27 cellular contexts compared by ENCODE assay signal in the genomic region with DNA sequence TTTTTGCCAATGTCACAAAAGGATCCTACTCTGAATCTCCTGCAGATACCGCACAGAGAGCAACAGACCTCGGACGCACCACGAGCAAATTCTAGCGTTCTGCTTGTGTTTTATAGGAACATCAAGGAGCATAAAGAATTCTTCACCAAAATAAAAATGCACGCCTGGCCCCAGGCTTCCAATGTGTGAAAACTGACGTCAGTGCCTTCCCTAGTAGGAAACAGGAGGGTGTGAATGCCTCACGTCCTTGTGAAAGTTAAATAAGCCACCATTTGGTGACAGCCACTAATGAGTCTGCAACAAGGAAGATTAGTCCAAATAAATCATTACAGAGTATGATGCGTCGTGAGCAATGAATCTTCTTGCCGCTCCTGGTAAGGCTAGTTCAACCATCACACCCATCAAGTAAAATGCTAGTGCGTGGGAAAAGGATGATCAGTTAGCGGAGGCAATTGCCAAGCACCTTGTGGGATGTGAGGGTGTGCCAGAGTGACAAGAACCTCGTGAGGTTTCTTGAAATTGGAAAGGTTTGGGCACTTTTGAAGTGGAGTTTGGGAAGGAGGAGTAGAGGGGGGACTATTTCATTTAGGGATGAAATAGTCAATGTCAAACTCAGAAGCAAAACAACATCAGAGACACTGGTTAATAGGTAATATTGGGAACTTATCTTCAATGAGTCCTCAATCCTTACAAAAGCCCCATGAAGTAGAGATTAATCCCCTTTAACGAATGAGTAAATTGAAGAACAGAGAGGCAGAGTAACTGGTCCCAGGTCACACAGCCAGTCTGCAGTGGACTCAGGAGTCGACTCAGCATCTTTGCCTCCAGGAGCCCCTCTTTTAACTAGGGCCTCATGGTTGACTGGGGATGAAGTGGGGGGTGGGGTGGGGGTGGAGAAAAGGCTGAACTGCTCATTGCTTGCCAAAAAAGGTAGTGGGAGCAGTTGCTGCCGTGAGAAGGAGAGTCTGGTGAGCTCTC.
"Had no signal": no experiment of that assay in that cellular context is flagged by ENCODE, and none has a peak within 500 bp of the region (broad histone marks: within the 10 kb centered on the region; RNA-seq: fewer than 3 reads in every experiment).

No MANE protein-coding gene starts in this region.

- H3K4me3 Mint-ChIP-seq: activated naive CD4-positive, alpha-beta T cell treated with anti-CD3 and anti-CD28 coated beads for 36 hours; activated naive CD8-positive, alpha-beta T cell treated with anti-CD3 and anti-CD28 coated beads for 36 hours; activated T-helper 1 cell treated with anti-CD3 and anti-CD28 coated beads, Interleukin-12 subunit alpha, Interleukin-12 subunit beta, Interleukin-2, Interleukin-4 antibody, amounts not matched to agents 30 ng/mL and 10 ng/mL and 1 ng/mL, durations not matched to agents 14 hours and 24 hours and 36 hours; effector memory CD8-positive, alpha-beta T cell; immature natural killer cell; natural killer cell; neural progenitor cell; T-helper 2 cell treated with Interferon-gamma antibody and Interleukin-4, amounts not matched to agents 5 μg/mL and 100 μg/mL, for 36 hours had no signal

- H3K9me3 Mint-ChIP-seq: activated naive CD4-positive, alpha-beta T cell treated with anti-CD3 and anti-CD28 coated beads for 36 hours; activated naive CD8-positive, alpha-beta T cell treated with anti-CD3 and anti-CD28 coated beads for 36 hours; effector memory CD8-positive, alpha-beta T cell; natural killer cell; T-helper 2 cell treated with Interferon-gamma antibody and Interleukin-4, amounts not matched to agents 5 μg/mL and 100 μg/mL, for 36 hours had no signal

- H3K4me1 Mint-ChIP-seq: activated naive CD8-positive, alpha-beta T cell treated with anti-CD3 and anti-CD28 coated beads for 36 hours had no signal

- H3K9ac ChIP-seq: neural progenitor cell, parathyroid adenoma had no signal

- H3K27ac Mint-ChIP-seq: activated naive CD4-positive, alpha-beta T cell treated with anti-CD3 and anti-CD28 coated beads for 36 hours; activated naive CD8-positive, alpha-beta T cell treated with anti-CD3 and anti-CD28 coated beads for 36 hours; activated T-helper 1 cell treated with anti-CD3 and anti-CD28 coated beads, Interleukin-12 subunit alpha, Interleukin-12 subunit beta, Interleukin-2, Interleukin-4 antibody, amounts not matched to agents 30 ng/mL and 10 ng/mL and 1 ng/mL, durations not matched to agents 14 hours and 24 hours and 36 hours; effector memory CD8-positive, alpha-beta T cell; immature natural killer cell; natural killer cell; neural progenitor cell; T-helper 2 cell treated with Interferon-gamma antibody and Interleukin-4, amounts not matched to agents 5 μg/mL and 100 μg/mL, for 36 hours had no signal

- H3K27ac ChIP-seq: brain microvascular endothelial cell, neural progenitor cell, parathyroid adenoma, psoas muscle, right atrium auricular region, spleen, testis, transverse colon, uterus had no signal

- DNase-seq: activated CD4-positive, alpha-beta T cell treated with anti-CD3 and anti-CD28 coated beads for 48 hours; activated CD4-positive, alpha-beta T cell treated with anti-CD3 and anti-CD28 coated beads, Interleukin-2, amount 50 U/mL, for 48 hours; activated CD8-positive, alpha-beta memory T cell treated with anti-CD3 and anti-CD28 coated beads, Interleukin-2, amount 50 U/mL, for 4 hours; activated effector memory CD4-positive, alpha-beta T cell treated with anti-CD3 and anti-CD28 coated beads, Interleukin-2, amount 50 U/mL, for 16 hours; activated naive CD4-positive, alpha-beta T cell treated with anti-CD3 and anti-CD28 coated beads for 36 hours; activated naive CD8-positive, alpha-beta T cell treated with anti-CD3 and anti-CD28 coated beads for 36 hours; activated T-cell treated with anti-CD3 and anti-CD28 coated beads, Interleukin-2, amount 50 U/mL, for 1 hour; brain microvascular endothelial cell; cortex of kidney; effector memory CD8-positive, alpha-beta T cell; foreskin fibroblast; immature natural killer cell; natural killer cell; occipital lobe; psoas muscle; spleen; stimulated activated naive CD4-positive, alpha-beta T cell; T-helper 1 cell; testis; transverse colon; uterus had no signal

- H3K36me3 Mint-ChIP-seq: natural killer cell, neural progenitor cell had no signal

- H3K36me3 ChIP-seq: brain microvascular endothelial cell, neural progenitor cell, right atrium auricular region, transverse colon, uterus had no signal

- H3K4me3 ChIP-seq: neural progenitor cell, psoas muscle, right atrium auricular region, spleen, testis, transverse colon, uterus had no signal

- H3K9me3 ChIP-seq: testis, transverse colon, uterus had no signal

- H3K4me1 ChIP-seq: parathyroid adenoma, psoas muscle, right atrium auricular region, spleen, testis, transverse colon, uterus had no signal

- H3K27me3 ChIP-seq: brain microvascular endothelial cell, neural progenitor cell, right atrium auricular region, spleen, testis, transverse colon, uterus had no signal

- H3K27me3 Mint-ChIP-seq: activated naive CD8-positive, alpha-beta T cell treated with anti-CD3 and anti-CD28 coated beads for 36 hours; effector memory CD8-positive, alpha-beta T cell had no signal

- ATAC-seq: activated CD4-positive, CD25-positive, alpha-beta regulatory T cell treated with anti-CD3 and anti-CD28 coated beads, Interleukin-2, amount 50 U/mL, for 24 hours; effector memory CD8-positive, alpha-beta T cell; natural killer cell; psoas muscle had no signal
